Comparison of ENCODE assay signal across 10 cellular contexts in genomic region chr3:177610677-177611654, GRCh38.
A peak's percentile ranks its signal among the peaks of the same experiment; 100 is the strongest.
DNase-seq lines count a peak whose midpoint lies in the region; ATAC-seq, FAIRE-seq and TF ChIP-seq lines count a peak whose summit lies in the region.
"Had no signal": no experiment of that assay in that cellular context is flagged by ENCODE, and none has a peak within 500 bp of the region (broad histone marks: within the 10 kb centered on the region; RNA-seq: fewer than 3 reads in every experiment).

No MANE protein-coding gene starts in this region.

- peak overlapping the region; percentile 86 for H2BK12ac ChIP-seq in H1 (ENCODE audit: low read depth, low read length)

- peaks cover 4% of the 10 kb centered on the region for H3K9me3 Mint-ChIP-seq in activated T-cell treated with anti-CD3 and anti-CD28 coated beads, Interleukin-2, amount 50 U/mL, for 4 hours
- H3K9me3 Mint-ChIP-seq: dendritic cell treated with granulocyte-macrophage colony-stimulating factor and Interleukin-4, amounts not matched to agents 40 ng/mL and 50 ng/mL, for 4 days had no signal

- H3K18ac ChIP-seq in H1 (ENCODE audit: extremely low read depth, low read length) = no peak overlapping the region

- H3K4me1 Mint-ChIP-seq in activated T-cell treated with anti-CD3 and anti-CD28 coated beads, Interleukin-2, amount 50 U/mL, for 4 hours (ENCODE audit: low read depth) = peaks cover 6% of the 10 kb centered on the region

- WGBS in H1 (ENCODE audit: extremely low coverage in 1 of 2, insufficient coverage in 1 of 2, insufficient read length in 1 of 2, insufficient replicate concordance in 2 of 2, low coverage in 1 of 2, low lambda C conversion rate in 2 of 2, missing lambda C conversion rate in 1 of 2), 2 experiments = 67% methylated on average over 6 of the region's 6 CpGs; no CpG with 5 or more reads in 1 of the 2 experiments
- 41 to 58% (median 49%) methylated on average over 6 of the region's 6 CpGs for WGBS in stomach, 5 donors

- H3K23me2 ChIP-seq in H1 (ENCODE audit: low read depth, low read length) = no peaks in the 10 kb centered on the region

- H3K36me3 ChIP-seq in H1 (ENCODE audit: control insufficient read depth in 2 of 4, insufficient read depth in 4 of 4, low read length in 3 of 4) (no peaks in the 10 kb centered on the region), stomach (no peaks in the 10 kb centered on the region)

- H3K4me2 ChIP-seq in H1 (ENCODE audit: insufficient read depth in 1 of 2, low read depth in 2 of 2, low read length in 2 of 2) = peak overlapping the region in 1 of 2 experiments; percentile 18; a peak in 1 of 4 replicates

- TF ChIP-seq RAD21 in H1 (IDR thresholded peaks at IDR 0.05 in 1 of 2, conservative IDR thresholded peaks at IDR 0.05 in 1 of 2; ENCODE audit: low read depth in 2 of 2, low read length in 2 of 2) = no peak

- TF ChIP-seq CTCF in H1 (IDR thresholded peaks at IDR 0.05; ENCODE audit: control extremely low read depth in 1 of 3, insufficient read depth in 1 of 3, low read depth in 1 of 3, low read length in 3 of 3) (no peak), stomach (IDR thresholded peaks at IDR 0.05) (no peak)

- no peaks in the 10 kb centered on the region for H3K79me2 ChIP-seq in H1 (ENCODE audit: control insufficient read depth in 1 of 2, insufficient read depth in 2 of 2, low read length in 2 of 2)

- CTCF ChIA-PET in H1 (lab: Charles Lee; ENCODE audit: partially characterized antibody) = interaction anchor here (0.9 to 1.3 kb wide), 2 partner anchors 167 to 1100 kb away, joined by 3 read pairs; no protein-coding TSS in a partner anchor

- H3K36me3 Mint-ChIP-seq in activated T-cell treated with anti-CD3 and anti-CD28 coated beads, Interleukin-2, amount 50 U/mL, for 4 hours (ENCODE audit: insufficient read depth) = peaks cover 2% of the 10 kb centered on the region

- no peak overlapping the region for H3K4me3 Mint-ChIP-seq in activated T-cell treated with anti-CD3 and anti-CD28 coated beads, Interleukin-2, amount 50 U/mL, for 4 hours
- H3K4me3 Mint-ChIP-seq: activated CD8-positive, alpha-beta memory T cell treated with anti-CD3 and anti-CD28 coated beads, Interleukin-2, amount 10 ng/mL, durations not matched to agents 7 days and 5 days; dendritic cell treated with granulocyte-macrophage colony-stimulating factor and Interleukin-4, amounts not matched to agents 40 ng/mL and 50 ng/mL, for 4 days had no signal

- peak overlapping the region; percentile 76; the same call in 1 of the 2 replicates for H2BK20ac ChIP-seq in H1 (ENCODE audit: low read length)

- H3K56ac ChIP-seq in H1 (replicated peaks; ENCODE audit: insufficient read length, low read depth, low read length) = no peak overlapping the region

- peak; percentile 16 for DNase-seq in activated T-cell treated with anti-CD3 and anti-CD28 coated beads, Interleukin-2, amount 50 U/mL, for 4 hours
- DNase-seq in activated T-cell treated with anti-CD3 and anti-CD28 coated beads for 4 hours (no peak), NCI-H345 (lab: John Stamatoyannopoulos, UW) (peak; percentile 83), H1 (ENCODE audit: low read depth in 1 of 2, low spot score in 2 of 2) (no peak), stomach (peak; percentile 77), mesenteric fat pad (ENCODE audit: low spot score) (no peak)
- DNase-seq: activated CD8-positive, alpha-beta memory T cell treated with anti-CD3 and anti-CD28 coated beads, Interleukin-2, amount 10 ng/mL, durations not matched to agents 7 days and 5 days had no signal

- TF ChIP-seq POLR2A in H1 (IDR thresholded peaks at IDR 0.05; ENCODE audit: control extremely low read depth in 1 of 2, low read depth in 2 of 2, low read length in 2 of 2) (no peak), stomach (IDR thresholded peaks at IDR 0.05) (no peak), GM18505 (IDR thresholded peaks at IDR 0.05; ENCODE audit: borderline replicate concordance, extremely low read depth, insufficient read depth, insufficient read length) (no peak)

- TF ChIP-seq EP300 in H1 (IDR thresholded peaks at IDR 0.05; ENCODE audit: borderline replicate concordance in 1 of 2, low read depth in 2 of 2, low read length in 2 of 2) = no peak
- TF ChIP-seq EP300 in stomach (IDR thresholded peaks at IDR 0.05) = no peak

- POLR2A ChIA-PET in H1 (lab: Charles Lee; ENCODE audit: partially characterized antibody) = interaction anchor here (0.9 to 2.1 kb wide), 2 partner anchors 252 to 416 kb away, joined by 3 to 6 read pairs; no protein-coding TSS in a partner anchor

- no peak overlapping the region for H2BK120ac ChIP-seq in H1 (replicated peaks; ENCODE audit: low read depth, low read length)

- no peak overlapping the region for H2AFZ ChIP-seq in H1 (ENCODE audit: low read length)

- H3K4me3 ChIP-seq in H1 (ENCODE audit: extremely low read depth in 1 of 4, insufficient read depth in 2 of 4, low read depth in 3 of 4, low read length in 4 of 4) (no peak overlapping the region; a peak in 1 of 8 replicates), stomach (no peak overlapping the region)

- no peak overlapping the region for H2AK5ac ChIP-seq in H1 (ENCODE audit: low read depth, low read length)

- no peak overlapping the region for H3K9ac ChIP-seq in H1 (replicated peaks in 1 of 4; ENCODE audit: extremely low read depth in 1 of 4, low read depth in 3 of 4, low read length in 3 of 4)

- no peaks in the 10 kb centered on the region for H3K79me1 ChIP-seq in H1 (ENCODE audit: low read depth, low read length)

- FAIRE-seq in H1 (lab: Jason Lieb, UNC) = no peak

- no peak overlapping the region for H4K5ac ChIP-seq in H1 (ENCODE audit: insufficient read length, low read depth, low read length)

- H3K4me1 ChIP-seq in H1 (replicated peaks in 1 of 4; ENCODE audit: control insufficient read depth in 3 of 4, insufficient read depth in 4 of 4, low read length in 3 of 4) (peaks cover 0 to 10% (median 7%) of the 10 kb centered on the region in 4 experiments; a peak in 5 of 7 replicates), stomach (peaks cover 16 to 46% (median 31%) of the 10 kb centered on the region in 4 donors)

- H4K91ac ChIP-seq in H1 (replicated peaks; ENCODE audit: insufficient read length, low read length) = peak overlapping the region; percentile 61

- H3K23ac ChIP-seq in H1 (ENCODE audit: insufficient read length) = no peak overlapping the region

- H3K4ac ChIP-seq in H1 (replicated peaks; ENCODE audit: insufficient read length, low read depth, low read length) = no peak overlapping the region

- H3K27me3 Mint-ChIP-seq in activated T-cell treated with anti-CD3 and anti-CD28 coated beads, Interleukin-2, amount 50 U/mL, for 4 hours (ENCODE audit: low read depth) = no peaks in the 10 kb centered on the region
- H3K27me3 Mint-ChIP-seq: activated CD8-positive, alpha-beta memory T cell treated with anti-CD3 and anti-CD28 coated beads, Interleukin-2, amount 10 ng/mL, durations not matched to agents 7 days and 5 days; dendritic cell treated with granulocyte-macrophage colony-stimulating factor and Interleukin-4, amounts not matched to agents 40 ng/mL and 50 ng/mL, for 4 days had no signal

- H3K27me3 ChIP-seq in H1 (replicated peaks in 1 of 4; ENCODE audit: control insufficient read depth in 3 of 4, extremely low read depth in 1 of 4, insufficient read depth in 3 of 4, low read length in 3 of 4) = no peaks in the 10 kb centered on the region
- H3K27me3 ChIP-seq in stomach = no peaks in the 10 kb centered on the region

- 0 out of 2 replicates have a peak overlapping the region, but pooled peaks have one; percentile 40 for H2BK15ac ChIP-seq in H1 (ENCODE audit: low read length)

- no peak overlapping the region for H3K14ac ChIP-seq in H1 (ENCODE audit: insufficient read length)

- peak overlapping the region; percentile 89; the same call in 1 of the 2 replicates for H2BK5ac ChIP-seq in H1 (ENCODE audit: low read depth, low read length)

- H4K20me1 ChIP-seq in H1 (replicated peaks in 1 of 2; ENCODE audit: control insufficient read depth in 1 of 2, insufficient read depth in 2 of 2, low read length in 2 of 2) = no peaks in the 10 kb centered on the region

- no peak for ATAC-seq in activated T-cell treated with anti-CD3 and anti-CD28 coated beads, Interleukin-2, amount 50 U/mL, for 4 hours
- ATAC-seq in GM18505 (IDR thresholded peaks at IDR 0.05; ENCODE audit: unreplicated experiment) (no peak), HG02623 (IDR thresholded peaks at IDR 0.05; ENCODE audit: unreplicated experiment) (no peak)
- ATAC-seq: activated CD8-positive, alpha-beta memory T cell treated with anti-CD3 and anti-CD28 coated beads, Interleukin-2, amount 10 ng/mL, durations not matched to agents 7 days and 5 days had no signal

- no peak overlapping the region for H4K8ac ChIP-seq in H1 (ENCODE audit: extremely low read depth, insufficient read depth, low read length)

- peak overlapping the region; percentile 64 for H3K27ac ChIP-seq in H1 (ENCODE audit: low read depth, low read length)
- H3K27ac ChIP-seq in stomach = no peak overlapping the region

- no peaks in the 10 kb centered on the region for H3K9me3 ChIP-seq in H1 (ENCODE audit: insufficient read depth in 2 of 2, low read depth in 1 of 2, low read length in 1 of 2)
- no peaks in the 10 kb centered on the region for H3K9me3 ChIP-seq in stomach

- intact Hi-C loops in stomach (cut with DNase I; ENCODE audit: low total_unique reads) = no loop called here

TF ChIP-seq in H1, 55 proteins besides CTCF, POLR2A, EP300 and RAD21:
- TF ChIP-seq YY1 (IDR thresholded peaks at IDR 0.05; ENCODE audit: low read depth, low read length) = peak; percentile 60; the same call in 1 of the 2 replicates
- TF ChIP-seq RXRA (IDR thresholded peaks at IDR 0.05; ENCODE audit: insufficient read depth, low read depth, low read length) = no peak

Comparison
In these comparisons a context has a peak if more than half of its experiments do, and no peak if none do; other contexts are left out.
1. DNase-seq: peak in activated T-cell treated with anti-CD3 and anti-CD28 coated beads, Interleukin-2, amount 50 U/mL, for 4 hours (single experiment), NCI-H345 (single experiment) and stomach (single experiment); none in activated T-cell treated with anti-CD3 and anti-CD28 coated beads for 4 hours (single experiment), H1 (0 of 2) and mesenteric fat pad (single experiment).